ENCODE assay signal across 12 cellular contexts in the genomic region with DNA sequence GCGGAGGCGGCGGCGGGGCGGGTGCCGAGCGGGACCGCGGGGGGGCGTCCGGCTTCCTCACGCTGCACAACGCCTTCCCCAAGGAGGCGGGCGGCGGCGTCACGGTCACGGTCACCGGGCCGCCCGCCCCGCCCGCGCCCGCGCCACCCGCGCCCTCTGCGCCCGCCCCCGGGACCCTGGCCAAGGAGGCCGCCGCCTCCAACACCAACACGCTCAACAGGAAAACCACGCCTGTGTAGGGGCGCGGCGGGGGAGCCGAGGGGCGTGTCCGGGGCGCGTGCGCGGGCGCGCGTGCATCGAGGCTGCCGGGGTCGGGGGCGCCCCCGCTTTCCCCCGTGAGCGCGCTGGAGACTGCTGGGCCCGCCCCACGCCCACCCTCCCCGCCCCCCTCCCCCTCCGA. TPM values are rescaled to one million over a fixed set of nuclear protein-coding genes. Genes with fewer than 3 reads are reported as not detected.
DNase-seq lines count a peak whose midpoint lies in the region; ATAC-seq and TF ChIP-seq lines count a peak whose summit lies in the region.
"Had no signal": no experiment of that assay in that cellular context is flagged by ENCODE, and none has a peak within 500 bp of the region (broad histone marks: within the 10 kb centered on the region; RNA-seq: fewer than 3 reads in every experiment).

No MANE protein-coding gene starts in this region.

- H3K4me3 Mint-ChIP-seq in activated CD4-positive, alpha-beta T cell treated with anti-CD3 and anti-CD28 coated beads for 36 hours, result no peak overlapping the region
- no peak overlapping the region for H3K4me3 Mint-ChIP-seq in CD8-positive, alpha-beta memory T cell
- H3K4me3 Mint-ChIP-seq: stimulated activated effector memory CD8-positive, alpha-beta T cell treated with anti-CD3 and anti-CD28 coated beads, Interleukin-12 subunit alpha, Interleukin-12 subunit beta, amount 100 ng/mL, for 72 hours had no signal

- H3K36me3 Mint-ChIP-seq in activated CD4-positive, alpha-beta T cell treated with anti-CD3 and anti-CD28 coated beads for 36 hours (ENCODE audit: low read depth), result peaks cover 2% of the 10 kb centered on the region
- peaks cover 0 to 9% (median 0%) of the 10 kb centered on the region in 3 donors for H3K36me3 Mint-ChIP-seq in CD8-positive, alpha-beta memory T cell

- peaks cover 28% of the 10 kb centered on the region for H3K4me1 Mint-ChIP-seq in activated CD4-positive, alpha-beta T cell treated with anti-CD3 and anti-CD28 coated beads for 36 hours
- H3K4me1 Mint-ChIP-seq in CD8-positive, alpha-beta memory T cell, result peaks cover 18 to 28% (median 24%) of the 10 kb centered on the region in 3 donors

- H3K9me3 ChIP-seq in cardiac muscle cell (ENCODE audit: low read depth), result no peaks in the 10 kb centered on the region
- H3K9me3 ChIP-seq in spleen, result peaks cover 0 to 44% (median 0%) of the 10 kb centered on the region in 8 donors
- H3K9me3 ChIP-seq in CD8-positive, alpha-beta memory T cell (ENCODE audit: low read length), result no peaks in the 10 kb centered on the region

- H3K9me3 Mint-ChIP-seq in activated CD4-positive, alpha-beta T cell treated with anti-CD3 and anti-CD28 coated beads for 36 hours (ENCODE audit: low read depth), result no peaks in the 10 kb centered on the region
- H3K9me3 Mint-ChIP-seq in CD8-positive, alpha-beta memory T cell, result peaks cover 0 to 14% (median 12%) of the 10 kb centered on the region in 5 donors

- peaks cover 5% of the 10 kb centered on the region for H3K4me1 ChIP-seq in cardiac muscle cell (ENCODE audit: low read depth)
- peaks cover 0 to 45% (median 22%) of the 10 kb centered on the region in 6 donors for H3K4me1 ChIP-seq in spleen
- peaks cover 8% of the 10 kb centered on the region for H3K4me1 ChIP-seq in CD8-positive, alpha-beta memory T cell (ENCODE audit: insufficient read depth, low read length)

- TF ChIP-seq POLR2A in spleen (IDR thresholded peaks at IDR 0.05) (no peak), GM18505 (IDR thresholded peaks at IDR 0.05; ENCODE audit: borderline replicate concordance, extremely low read depth, insufficient read depth, insufficient read length) (no peak)

- H3K27me3 ChIP-seq in cardiac muscle cell, result no peaks in the 10 kb centered on the region
- peaks cover 0 to 83% (median 59%) of the 10 kb centered on the region in 7 donors for H3K27me3 ChIP-seq in spleen (replicated peaks in 1 of 7)
- peaks cover 32% of the 10 kb centered on the region for H3K27me3 ChIP-seq in CD8-positive, alpha-beta memory T cell (ENCODE audit: insufficient read depth, low read length, poor library complexity, severe bottlenecking)

- POLR2A ChIA-PET in activated CD4-positive, alpha-beta T cell treated with anti-CD3 and anti-CD28 coated beads for 36 hours (lab: Charles Lee), result no interaction called here
- POLR2A ChIA-PET in CD8-positive, alpha-beta memory T cell (lab: Charles Lee), result no interaction called here

- no peak overlapping the region for H3K27ac Mint-ChIP-seq in activated CD4-positive, alpha-beta T cell treated with anti-CD3 and anti-CD28 coated beads for 36 hours
- no peak overlapping the region for H3K27ac Mint-ChIP-seq in CD8-positive, alpha-beta memory T cell
- H3K27ac Mint-ChIP-seq: stimulated activated effector memory CD8-positive, alpha-beta T cell treated with anti-CD3 and anti-CD28 coated beads, Interleukin-12 subunit alpha, Interleukin-12 subunit beta, amount 100 ng/mL, for 72 hours had no signal

- intact Hi-C loops in activated CD4-positive, alpha-beta T cell treated with anti-CD3 and anti-CD28 coated beads for 36 hours (cut with DNase I, micrococcal nuclease), result no loop called here
- intact Hi-C loops in spleen (cut with DNase I; ENCODE audit: low total_unique reads), result no loop called here

- H3K27ac ChIP-seq in cardiac muscle cell (no peak overlapping the region), spleen (no peak overlapping the region)
- no peak overlapping the region for H3K27ac ChIP-seq in CD8-positive, alpha-beta memory T cell (ENCODE audit: low read depth, low read length)

- no peak for ATAC-seq in activated CD4-positive, alpha-beta T cell treated with anti-CD3 and anti-CD28 coated beads for 36 hours
- ATAC-seq in GM18505 (IDR thresholded peaks at IDR 0.05; ENCODE audit: unreplicated experiment), result no peak
- no peak for ATAC-seq in HG03139 (IDR thresholded peaks at IDR 0.05; ENCODE audit: unreplicated experiment)
- ATAC-seq: stimulated activated effector memory CD8-positive, alpha-beta T cell treated with anti-CD3 and anti-CD28 coated beads, Interleukin-12 subunit alpha, Interleukin-12 subunit beta, amount 100 ng/mL, for 72 hours had no signal

- H3K36me3 ChIP-seq in cardiac muscle cell (no peaks in the 10 kb centered on the region), spleen (no peaks in the 10 kb centered on the region)
- H3K36me3 ChIP-seq in CD8-positive, alpha-beta memory T cell (ENCODE audit: insufficient read depth, low read length), result no peaks in the 10 kb centered on the region

- H3K4me3 ChIP-seq in cardiac muscle cell (peak overlapping the region; percentile 38), spleen (peak overlapping the region in 4 of 8 donors; percentile 23 to 59 (median 28))
- H3K4me3 ChIP-seq in CD8-positive, alpha-beta memory T cell (ENCODE audit: low read length), result no peak overlapping the region

- CTCF ChIA-PET in activated CD4-positive, alpha-beta T cell treated with anti-CD3 and anti-CD28 coated beads for 36 hours (lab: Charles Lee), result no interaction called here
- CTCF ChIA-PET in CD8-positive, alpha-beta memory T cell (lab: Charles Lee), result no interaction called here

- 0 to 3% (median 0%) methylated on average over 22 to 56 of the region's 61 CpGs; no CpG with 5 or more reads in 2 of the 5 donors for WGBS in spleen, 5 donors

- TF ChIP-seq CTCF in cardiac muscle cell (IDR thresholded peaks at IDR 0.05; ENCODE audit: low read depth, low read length), result no peak
- TF ChIP-seq CTCF in spleen (IDR thresholded peaks at IDR 0.05 in 8 of 11, conservative IDR thresholded peaks at IDR 0.05 in 3 of 11), result no peak

- H3K27me3 Mint-ChIP-seq in activated CD4-positive, alpha-beta T cell treated with anti-CD3 and anti-CD28 coated beads for 36 hours, result peaks cover 36% of the 10 kb centered on the region
- H3K27me3 Mint-ChIP-seq in CD8-positive, alpha-beta memory T cell, result peaks cover 33 to 35% of the 10 kb centered on the region in 2 donors

- peak; percentile 33 for DNase-seq in activated CD4-positive, alpha-beta T cell treated with anti-CD3 and anti-CD28 coated beads for 36 hours
- no peak for DNase-seq in activated CD4-positive, alpha-beta T cell treated with anti-CD3 and anti-CD28 coated beads, Interleukin-2, amount 50 U/mL, for 48 hours
- DNase-seq in RPMI7951 (ENCODE audit: low read depth) (peak; percentile 41), cardiac muscle cell (ENCODE audit: low read depth in 1 of 2, low spot score in 1 of 2) (peak; percentile 63 to 71), spleen (peak; percentile 80)
- DNase-seq in CD8-positive, alpha-beta memory T cell, result no peak
- DNase-seq: NCI-H2107 had no signal

RNA-seq across cellular contexts. Expression of a gene that starts 8.8 kb away (rescaled TPM):
- total RNA-seq in activated CD4-positive, alpha-beta T cell treated with anti-CD3 and anti-CD28 coated beads for 36 hours, result not detected
- 0.10 TPM in 1 of 2 replicates, not detected in the other for total RNA-seq in RPMI7951 (2014; rRNA removed; shearing (Covaris generic))
- total RNA-seq in cardiac muscle cell (38.4 and 73.1 TPM in 2 replicates), spleen (not detected)
- polyA plus RNA-seq in cardiac muscle cell (30.6 and 61.5 TPM in 2 replicates), spleen (not detected)
- not detected for total RNA-seq in CD8-positive, alpha-beta memory T cell
- polyA plus RNA-seq in CD8-positive, alpha-beta memory T cell, result not detected
- total RNA-seq: T-helper 2 cell treated with Interferon-gamma antibody and Interleukin-4, amounts not matched to agents 100 ng/mL and 5 ng/mL, for 36 hours had no signal
- polyA plus RNA-seq: keratinocyte had no signal

RNA-seq across cellular contexts. Expression of a gene that starts 19.9 kb away (rescaled TPM):
- not detected for total RNA-seq in activated CD4-positive, alpha-beta T cell treated with anti-CD3 and anti-CD28 coated beads for 36 hours
- under 0.01 and 0.10 TPM in 2 replicates for total RNA-seq in RPMI7951 (2014; rRNA removed; shearing (Covaris generic))
- 0.77 and 1.4 TPM in 2 replicates for total RNA-seq in cardiac muscle cell
- polyA plus RNA-seq in cardiac muscle cell, result 0.68 and 1.0 TPM in 2 replicates
- under 1 TPM in 3 of 7 donors, not detected in 4; 0.03 to 0.11 (median 0.06) TPM for total RNA-seq in spleen
- polyA plus RNA-seq in spleen, result under 1 TPM in 1 of 3 donors, not detected in 2; 0.02 TPM
- not detected for total RNA-seq in CD8-positive, alpha-beta memory T cell
- not detected for polyA plus RNA-seq in CD8-positive, alpha-beta memory T cell
- total RNA-seq: T-helper 2 cell treated with Interferon-gamma antibody and Interleukin-4, amounts not matched to agents 100 ng/mL and 5 ng/mL, for 36 hours had no signal
- polyA plus RNA-seq: keratinocyte had no signal

Comparison
In these comparisons a context has a peak if more than half of its experiments do, and no peak if none do; other contexts are left out.
1. DNase-seq: peak in activated CD4-positive, alpha-beta T cell treated with anti-CD3 and anti-CD28 coated beads for 36 hours (single experiment), RPMI7951 (single experiment), cardiac muscle cell (2 of 2) and spleen (single experiment); none in activated CD4-positive, alpha-beta T cell treated with anti-CD3 and anti-CD28 coated beads, Interleukin-2, amount 50 U/mL, for 48 hours (0 of 2) and CD8-positive, alpha-beta memory T cell (0 of 5).
2. RNA of a gene that starts 8.8 kb away (total RNA-seq): 38.4 to 73.1 TPM in cardiac muscle cell; not detected in spleen, not detected in activated CD4-positive, alpha-beta T cell treated with anti-CD3 and anti-CD28 coated beads for 36 hours, 0.10 TPM in RPMI7951 and not detected in CD8-positive, alpha-beta memory T cell; every median in the first group is over 10 times any median in the second.